2 cellular contexts compared by ENCODE assay signal in the genomic region with DNA sequence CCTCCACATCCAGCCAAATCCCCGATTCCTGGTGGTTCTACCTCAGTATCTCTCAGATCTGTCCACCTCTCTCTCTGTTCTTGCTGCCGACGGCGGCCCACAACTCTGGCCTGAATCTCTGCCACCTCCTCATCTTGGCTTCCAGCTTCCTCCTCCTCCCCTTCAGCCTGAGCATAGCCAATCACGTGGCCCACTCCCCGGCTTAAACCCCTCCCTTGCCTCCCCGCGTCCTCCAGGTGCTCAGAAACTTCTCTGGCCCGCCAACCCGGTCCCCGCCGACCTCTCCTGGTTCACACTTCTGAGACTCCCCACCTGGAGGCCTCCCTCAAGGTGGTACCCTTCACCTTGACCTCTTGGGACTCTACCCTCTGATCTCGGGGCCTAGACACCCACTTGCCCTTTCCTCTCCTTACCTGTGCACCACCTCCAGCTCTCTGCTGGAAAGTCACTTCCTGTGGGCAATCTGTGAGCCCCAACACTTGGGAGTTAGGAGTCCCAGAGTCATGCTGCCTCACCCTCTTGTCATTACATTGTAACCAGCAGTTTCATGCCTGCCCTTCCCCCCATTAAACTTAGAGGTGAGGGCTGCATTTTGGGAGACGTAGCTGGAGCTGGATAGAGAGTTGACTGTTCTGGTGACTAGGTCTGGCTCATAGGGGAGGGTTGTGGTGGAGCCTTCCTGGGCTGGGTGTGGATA.
A peak's percentile ranks its signal among the peaks of the same experiment; 100 is the strongest.
TF ChIP-seq lines count a peak whose summit lies in the region.

No MANE protein-coding gene starts in this region.

TF ChIP-seq in GM23338, 12 proteins besides CTCF, POLR2A, EP300 and RAD21:
- TF ChIP-seq, protein P1, sequence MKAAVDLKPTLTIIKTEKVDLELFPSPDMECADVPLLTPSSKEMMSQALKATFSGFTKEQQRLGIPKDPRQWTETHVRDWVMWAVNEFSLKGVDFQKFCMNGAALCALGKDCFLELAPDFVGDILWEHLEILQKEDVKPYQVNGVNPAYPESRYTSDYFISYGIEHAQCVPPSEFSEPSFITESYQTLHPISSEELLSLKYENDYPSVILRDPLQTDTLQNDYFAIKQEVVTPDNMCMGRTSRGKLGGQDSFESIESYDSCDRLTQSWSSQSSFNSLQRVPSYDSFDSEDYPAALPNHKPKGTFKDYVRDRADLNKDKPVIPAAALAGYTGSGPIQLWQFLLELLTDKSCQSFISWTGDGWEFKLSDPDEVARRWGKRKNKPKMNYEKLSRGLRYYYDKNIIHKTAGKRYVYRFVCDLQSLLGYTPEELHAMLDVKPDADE (IDR thresholded peaks at IDR 0.05) = no peak; the same call in 1 of the 2 replicates
- TF ChIP-seq CREB1 (CRISPR knock-in tag; IDR thresholded peaks at IDR 0.05; ENCODE audit: low read depth) (0 out of 2 replicates have a peak, but pooled peaks have one; percentile 14), STAT1 (IDR thresholded peaks at IDR 0.05; ENCODE audit: unreplicated experiment) (no peak), JUNB (IDR thresholded peaks at IDR 0.05; ENCODE audit: unreplicated experiment) (no peak), NANOG (IDR thresholded peaks at IDR 0.05; ENCODE audit: borderline replicate concordance) (no peak), POLR2AphosphoS5 (IDR thresholded peaks at IDR 0.05; ENCODE audit: low read depth) (peak; percentile 15; the same call in 1 of the 2 replicates)
- TF ChIP-seq, protein P2, sequence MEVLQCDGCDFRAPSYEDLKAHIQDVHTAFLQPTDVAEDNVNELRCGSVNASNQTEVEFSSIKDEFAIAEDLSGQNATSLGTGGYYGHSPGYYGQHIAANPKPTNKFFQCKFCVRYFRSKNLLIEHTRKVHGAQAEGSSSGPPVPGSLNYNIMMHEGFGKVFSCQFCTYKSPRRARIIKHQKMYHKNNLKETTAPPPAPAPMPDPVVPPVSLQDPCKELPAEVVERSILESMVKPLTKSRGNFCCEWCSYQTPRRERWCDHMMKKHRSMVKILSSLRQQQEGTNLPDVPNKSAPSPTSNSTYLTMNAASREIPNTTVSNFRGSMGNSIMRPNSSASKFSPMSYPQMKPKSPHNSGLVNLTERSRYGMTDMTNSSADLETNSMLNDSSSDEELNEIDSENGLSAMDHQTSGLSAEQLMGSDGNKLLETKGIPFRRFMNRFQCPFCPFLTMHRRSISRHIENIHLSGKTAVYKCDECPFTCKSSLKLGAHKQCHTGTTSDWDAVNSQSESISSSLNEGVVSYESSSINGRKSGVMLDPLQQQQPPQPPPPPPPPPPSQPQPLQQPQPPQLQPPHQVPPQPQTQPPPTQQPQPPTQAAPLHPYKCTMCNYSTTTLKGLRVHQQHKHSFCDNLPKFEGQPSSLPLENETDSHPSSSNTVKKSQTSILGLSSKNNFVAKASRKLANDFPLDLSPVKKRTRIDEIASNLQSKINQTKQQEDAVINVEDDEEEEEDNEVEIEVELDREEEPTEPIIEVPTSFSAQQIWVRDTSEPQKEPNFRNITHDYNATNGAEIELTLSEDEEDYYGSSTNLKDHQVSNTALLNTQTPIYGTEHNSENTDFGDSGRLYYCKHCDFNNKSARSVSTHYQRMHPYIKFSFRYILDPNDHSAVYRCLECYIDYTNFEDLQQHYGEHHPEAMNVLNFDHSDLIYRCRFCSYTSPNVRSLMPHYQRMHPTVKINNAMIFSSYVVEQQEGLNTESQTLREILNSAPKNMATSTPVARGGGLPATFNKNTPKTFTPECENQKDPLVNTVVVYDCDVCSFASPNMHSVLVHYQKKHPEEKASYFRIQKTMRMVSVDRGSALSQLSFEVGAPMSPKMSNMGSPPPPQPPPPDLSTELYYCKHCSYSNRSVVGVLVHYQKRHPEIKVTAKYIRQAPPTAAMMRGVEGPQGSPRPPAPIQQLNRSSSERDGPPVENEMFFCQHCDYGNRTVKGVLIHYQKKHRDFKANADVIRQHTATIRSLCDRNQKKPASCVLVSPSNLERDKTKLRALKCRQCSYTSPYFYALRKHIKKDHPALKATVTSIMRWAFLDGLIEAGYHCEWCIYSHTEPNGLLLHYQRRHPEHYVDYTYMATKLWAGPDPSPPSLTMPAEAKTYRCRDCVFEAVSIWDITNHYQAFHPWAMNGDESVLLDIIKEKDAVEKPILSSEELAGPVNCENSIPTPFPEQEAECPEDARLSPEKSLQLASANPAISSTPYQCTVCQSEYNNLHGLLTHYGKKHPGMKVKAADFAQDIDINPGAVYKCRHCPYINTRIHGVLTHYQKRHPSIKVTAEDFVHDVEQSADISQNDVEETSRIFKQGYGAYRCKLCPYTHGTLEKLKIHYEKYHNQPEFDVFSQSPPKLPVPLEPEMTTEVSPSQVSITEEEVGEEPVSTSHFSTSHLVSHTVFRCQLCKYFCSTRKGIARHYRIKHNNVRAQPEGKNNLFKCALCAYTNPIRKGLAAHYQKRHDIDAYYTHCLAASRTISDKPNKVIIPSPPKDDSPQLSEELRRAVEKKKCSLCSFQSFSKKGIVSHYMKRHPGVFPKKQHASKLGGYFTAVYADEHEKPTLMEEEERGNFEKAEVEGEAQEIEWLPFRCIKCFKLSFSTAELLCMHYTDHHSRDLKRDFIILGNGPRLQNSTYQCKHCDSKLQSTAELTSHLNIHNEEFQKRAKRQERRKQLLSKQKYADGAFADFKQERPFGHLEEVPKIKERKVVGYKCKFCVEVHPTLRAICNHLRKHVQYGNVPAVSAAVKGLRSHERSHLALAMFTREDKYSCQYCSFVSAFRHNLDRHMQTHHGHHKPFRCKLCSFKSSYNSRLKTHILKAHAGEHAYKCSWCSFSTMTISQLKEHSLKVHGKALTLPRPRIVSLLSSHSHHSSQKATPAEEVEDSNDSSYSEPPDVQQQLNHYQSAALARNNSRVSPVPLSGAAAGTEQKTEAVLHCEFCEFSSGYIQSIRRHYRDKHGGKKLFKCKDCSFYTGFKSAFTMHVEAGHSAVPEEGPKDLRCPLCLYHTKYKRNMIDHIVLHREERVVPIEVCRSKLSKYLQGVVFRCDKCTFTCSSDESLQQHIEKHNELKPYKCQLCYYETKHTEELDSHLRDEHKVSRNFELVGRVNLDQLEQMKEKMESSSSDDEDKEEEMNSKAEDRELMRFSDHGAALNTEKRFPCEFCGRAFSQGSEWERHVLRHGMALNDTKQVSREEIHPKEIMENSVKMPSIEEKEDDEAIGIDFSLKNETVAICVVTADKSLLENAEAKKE (CRISPR knock-in tag; IDR thresholded peaks at IDR 0.05) = no peak

TF ChIP-seq in HepG2, 621 proteins besides CTCF, POLR2A, EP300 and RAD21 (continues in another document):
- TF ChIP-seq HNRNPL (IDR thresholded peaks at IDR 0.05; ENCODE audit: low read depth, low read length) = 0 out of 2 replicates have a peak, but pooled peaks have one; percentile 56
- TF ChIP-seq, protein P3, sequence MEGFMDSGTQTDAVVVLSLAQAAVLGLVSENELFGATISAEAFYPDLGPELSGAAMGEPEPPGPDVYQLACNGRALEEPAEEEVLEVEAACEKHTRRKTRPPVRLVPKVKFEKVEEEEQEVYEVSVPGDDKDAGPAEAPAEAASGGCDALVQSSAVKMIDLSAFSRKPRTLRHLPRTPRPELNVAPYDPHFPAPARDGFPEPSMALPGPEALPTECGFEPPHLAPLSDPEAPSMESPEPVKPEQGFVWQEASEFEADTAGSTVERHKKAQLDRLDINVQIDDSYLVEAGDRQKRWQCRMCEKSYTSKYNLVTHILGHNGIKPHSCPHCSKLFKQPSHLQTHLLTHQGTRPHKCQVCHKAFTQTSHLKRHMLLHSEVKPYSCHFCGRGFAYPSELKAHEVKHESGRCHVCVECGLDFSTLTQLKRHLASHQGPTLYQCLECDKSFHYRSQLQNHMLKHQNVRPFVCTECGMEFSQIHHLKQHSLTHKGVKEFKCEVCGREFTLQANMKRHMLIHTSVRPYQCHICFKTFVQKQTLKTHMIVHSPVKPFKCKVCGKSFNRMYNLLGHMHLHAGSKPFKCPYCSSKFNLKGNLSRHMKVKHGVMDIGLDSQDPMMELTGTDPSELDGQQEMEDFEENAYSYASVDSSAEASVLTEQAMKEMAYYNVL (CRISPR knock-in tag; IDR thresholded peaks at IDR 0.05; ENCODE audit: borderline replicate concordance) = peak; percentile 75; the same call in 1 of the 2 replicates
- TF ChIP-seq, protein P4, sequence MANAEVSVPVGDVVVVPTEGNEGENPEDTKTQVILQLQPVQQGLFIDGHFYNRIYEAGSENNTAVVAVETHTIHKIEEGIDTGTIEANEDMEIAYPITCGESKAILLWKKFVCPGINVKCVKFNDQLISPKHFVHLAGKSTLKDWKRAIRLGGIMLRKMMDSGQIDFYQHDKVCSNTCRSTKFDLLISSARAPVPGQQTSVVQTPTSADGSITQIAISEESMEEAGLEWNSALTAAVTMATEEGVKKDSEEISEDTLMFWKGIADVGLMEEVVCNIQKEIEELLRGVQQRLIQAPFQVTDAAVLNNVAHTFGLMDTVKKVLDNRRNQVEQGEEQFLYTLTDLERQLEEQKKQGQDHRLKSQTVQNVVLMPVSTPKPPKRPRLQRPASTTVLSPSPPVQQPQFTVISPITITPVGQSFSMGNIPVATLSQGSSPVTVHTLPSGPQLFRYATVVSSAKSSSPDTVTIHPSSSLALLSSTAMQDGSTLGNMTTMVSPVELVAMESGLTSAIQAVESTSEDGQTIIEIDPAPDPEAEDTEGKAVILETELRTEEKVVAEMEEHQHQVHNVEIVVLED (CRISPR knock-in tag; IDR thresholded peaks at IDR 0.05; ENCODE audit: borderline replicate concordance) = peak; percentile 44; the same call in 1 of the 2 replicates
- peak; percentile 20 for TF ChIP-seq ZSCAN31 (CRISPR knock-in tag; IDR thresholded peaks at IDR 0.05; ENCODE audit: low read depth)
- TF ChIP-seq, protein P5, sequence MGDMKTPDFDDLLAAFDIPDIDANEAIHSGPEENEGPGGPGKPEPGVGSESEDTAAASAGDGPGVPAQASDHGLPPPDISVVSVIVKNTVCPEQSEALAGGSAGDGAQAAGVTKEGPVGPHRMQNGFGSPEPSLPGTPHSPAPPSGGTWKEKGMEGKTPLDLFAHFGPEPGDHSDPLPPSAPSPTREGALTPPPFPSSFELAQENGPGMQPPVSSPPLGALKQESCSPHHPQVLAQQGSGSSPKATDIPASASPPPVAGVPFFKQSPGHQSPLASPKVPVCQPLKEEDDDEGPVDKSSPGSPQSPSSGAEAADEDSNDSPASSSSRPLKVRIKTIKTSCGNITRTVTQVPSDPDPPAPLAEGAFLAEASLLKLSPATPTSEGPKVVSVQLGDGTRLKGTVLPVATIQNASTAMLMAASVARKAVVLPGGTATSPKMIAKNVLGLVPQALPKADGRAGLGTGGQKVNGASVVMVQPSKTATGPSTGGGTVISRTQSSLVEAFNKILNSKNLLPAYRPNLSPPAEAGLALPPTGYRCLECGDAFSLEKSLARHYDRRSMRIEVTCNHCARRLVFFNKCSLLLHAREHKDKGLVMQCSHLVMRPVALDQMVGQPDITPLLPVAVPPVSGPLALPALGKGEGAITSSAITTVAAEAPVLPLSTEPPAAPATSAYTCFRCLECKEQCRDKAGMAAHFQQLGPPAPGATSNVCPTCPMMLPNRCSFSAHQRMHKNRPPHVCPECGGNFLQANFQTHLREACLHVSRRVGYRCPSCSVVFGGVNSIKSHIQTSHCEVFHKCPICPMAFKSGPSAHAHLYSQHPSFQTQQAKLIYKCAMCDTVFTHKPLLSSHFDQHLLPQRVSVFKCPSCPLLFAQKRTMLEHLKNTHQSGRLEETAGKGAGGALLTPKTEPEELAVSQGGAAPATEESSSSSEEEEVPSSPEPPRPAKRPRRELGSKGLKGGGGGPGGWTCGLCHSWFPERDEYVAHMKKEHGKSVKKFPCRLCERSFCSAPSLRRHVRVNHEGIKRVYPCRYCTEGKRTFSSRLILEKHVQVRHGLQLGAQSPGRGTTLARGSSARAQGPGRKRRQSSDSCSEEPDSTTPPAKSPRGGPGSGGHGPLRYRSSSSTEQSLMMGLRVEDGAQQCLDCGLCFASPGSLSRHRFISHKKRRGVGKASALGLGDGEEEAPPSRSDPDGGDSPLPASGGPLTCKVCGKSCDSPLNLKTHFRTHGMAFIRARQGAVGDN (CRISPR knock-in tag; IDR thresholded peaks at IDR 0.05) = peak; percentile 92
- TF ChIP-seq ZNF670 (CRISPR knock-in tag; IDR thresholded peaks at IDR 0.05; ENCODE audit: borderline replicate concordance) = 0 out of 2 replicates have a peak, but pooled peaks have one; percentile 14
- TF ChIP-seq ZNF724P (CRISPR knock-in tag; IDR thresholded peaks at IDR 0.05; ENCODE audit: borderline replicate concordance) = peak; percentile 46; the same call in 1 of the 2 replicates
- no peak for TF ChIP-seq ZNF792 (CRISPR knock-in tag; IDR thresholded peaks at IDR 0.05)
- TF ChIP-seq ARHGAP35 (CRISPR knock-in tag; IDR thresholded peaks at IDR 0.05; ENCODE audit: borderline replicate concordance) = no peak
- TF ChIP-seq SP4 (CRISPR knock-in tag; IDR thresholded peaks at IDR 0.05) = 0 out of 2 replicates have a peak, but pooled peaks have one; percentile 49
- no peak for TF ChIP-seq HNRNPLL (IDR thresholded peaks at IDR 0.05; ENCODE audit: low read depth, low read length, poor library complexity, severe bottlenecking)
- TF ChIP-seq, protein P6, sequence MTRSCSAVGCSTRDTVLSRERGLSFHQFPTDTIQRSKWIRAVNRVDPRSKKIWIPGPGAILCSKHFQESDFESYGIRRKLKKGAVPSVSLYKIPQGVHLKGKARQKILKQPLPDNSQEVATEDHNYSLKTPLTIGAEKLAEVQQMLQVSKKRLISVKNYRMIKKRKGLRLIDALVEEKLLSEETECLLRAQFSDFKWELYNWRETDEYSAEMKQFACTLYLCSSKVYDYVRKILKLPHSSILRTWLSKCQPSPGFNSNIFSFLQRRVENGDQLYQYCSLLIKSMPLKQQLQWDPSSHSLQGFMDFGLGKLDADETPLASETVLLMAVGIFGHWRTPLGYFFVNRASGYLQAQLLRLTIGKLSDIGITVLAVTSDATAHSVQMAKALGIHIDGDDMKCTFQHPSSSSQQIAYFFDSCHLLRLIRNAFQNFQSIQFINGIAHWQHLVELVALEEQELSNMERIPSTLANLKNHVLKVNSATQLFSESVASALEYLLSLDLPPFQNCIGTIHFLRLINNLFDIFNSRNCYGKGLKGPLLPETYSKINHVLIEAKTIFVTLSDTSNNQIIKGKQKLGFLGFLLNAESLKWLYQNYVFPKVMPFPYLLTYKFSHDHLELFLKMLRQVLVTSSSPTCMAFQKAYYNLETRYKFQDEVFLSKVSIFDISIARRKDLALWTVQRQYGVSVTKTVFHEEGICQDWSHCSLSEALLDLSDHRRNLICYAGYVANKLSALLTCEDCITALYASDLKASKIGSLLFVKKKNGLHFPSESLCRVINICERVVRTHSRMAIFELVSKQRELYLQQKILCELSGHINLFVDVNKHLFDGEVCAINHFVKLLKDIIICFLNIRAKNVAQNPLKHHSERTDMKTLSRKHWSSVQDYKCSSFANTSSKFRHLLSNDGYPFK (CRISPR knock-in tag; IDR thresholded peaks at IDR 0.05; ENCODE audit: borderline replicate concordance) = peak; percentile 66; the same call in 1 of the 2 replicates
- TF ChIP-seq SETDB1 (CRISPR knock-in tag; IDR thresholded peaks at IDR 0.05; ENCODE audit: borderline replicate concordance) = peak; percentile 67; the same call in 1 of the 2 replicates
- 0 out of 2 replicates have a peak, but pooled peaks have one; percentile 45 for TF ChIP-seq ZNF747 (CRISPR knock-in tag; IDR thresholded peaks at IDR 0.05; ENCODE audit: borderline replicate concordance)
- TF ChIP-seq ZNF501 (CRISPR knock-in tag; IDR thresholded peaks at IDR 0.05) = peak; percentile 83; the same call in 1 of the 2 replicates
- 0 out of 2 replicates have a peak, but pooled peaks have one; percentile 50 for TF ChIP-seq ELF3 (CRISPR knock-in tag; IDR thresholded peaks at IDR 0.05)
- peak; percentile 42 for TF ChIP-seq ELF1 (CRISPR knock-in tag; IDR thresholded peaks at IDR 0.05)
